ENCODE assay signal across 1 cellular context in genomic region chr17:19363460-19364035, GRCh38.
TF ChIP-seq lines count a peak whose summit lies in the region.

No MANE protein-coding gene starts in this region.

TF ChIP-seq in H1, 55 proteins besides CTCF, POLR2A, EP300 and RAD21:
- TF ChIP-seq SRF (IDR thresholded peaks at IDR 0.05; ENCODE audit: low read depth, low read length), result no peak
- TF ChIP-seq BACH1 (IDR thresholded peaks at IDR 0.05; ENCODE audit: low read length), result no peak
- no peak for TF ChIP-seq MAFK (IDR thresholded peaks at IDR 0.05; ENCODE audit: low read depth, low read length)
- no peak for TF ChIP-seq RXRA (IDR thresholded peaks at IDR 0.05; ENCODE audit: insufficient read depth, low read depth, low read length)
- no peak for TF ChIP-seq TEAD4 (IDR thresholded peaks at IDR 0.05; ENCODE audit: low read depth, low read length)
- no peak for TF ChIP-seq ASH2L (IDR thresholded peaks at IDR 0.05; ENCODE audit: low read length)
- no peak for TF ChIP-seq RBBP5 (IDR thresholded peaks at IDR 0.05; ENCODE audit: borderline replicate concordance, low read depth, low read length)
